Comparison of ENCODE assay signal across 20 cellular contexts in the genomic region with DNA sequence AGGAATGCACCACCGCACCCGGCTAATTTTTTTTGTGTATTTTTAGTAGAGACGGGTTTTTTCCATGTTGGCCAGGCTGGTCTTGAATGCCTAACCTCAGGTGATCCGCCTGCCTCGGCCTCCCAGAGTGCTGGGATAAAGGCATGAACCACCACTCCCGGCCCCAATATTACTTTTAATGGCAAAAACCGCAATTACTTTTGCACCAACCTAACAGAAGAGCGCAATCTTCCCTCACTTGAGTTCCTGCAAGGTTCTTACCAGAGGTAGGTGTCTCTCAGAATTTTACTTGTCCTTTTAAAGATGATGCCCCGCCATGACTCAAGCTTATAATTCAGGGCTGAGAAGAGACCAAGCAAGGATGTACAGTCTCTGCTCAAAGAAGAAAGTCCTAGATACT.
"Had no signal": no experiment of that assay in that cellular context is flagged by ENCODE, and none has a peak within 500 bp of the region (broad histone marks: within the 10 kb centered on the region; RNA-seq: fewer than 3 reads in every experiment).

No MANE protein-coding gene starts in this region.

- H3K4me3 ChIP-seq: esophagus squamous epithelium, gastroesophageal sphincter, lung, tibial artery, upper lobe of right lung, vagina had no signal

- H3K27me3 Mint-ChIP-seq: naive thymus-derived CD8-positive, alpha-beta T cell had no signal

- H3K4me3 Mint-ChIP-seq: naive thymus-derived CD8-positive, alpha-beta T cell; stimulated activated effector memory CD8-positive, alpha-beta T cell treated with anti-CD3 and anti-CD28 coated beads, Interleukin-12 subunit alpha, Interleukin-12 subunit beta, amount 100 ng/mL, for 72 hours had no signal

- H3K27me3 ChIP-seq: esophagus squamous epithelium, gastroesophageal sphincter, neutrophil, tibial artery, upper lobe of right lung, vagina had no signal

- H3K4me1 ChIP-seq: esophagus squamous epithelium, gastroesophageal sphincter, tibial artery, upper lobe of right lung, vagina had no signal

- DNase-seq: effector memory CD4-positive, alpha-beta T cell; esophagus squamous epithelium; glutamatergic neuron; kidney; left colon; left ventricle myocardium superior; mesendoderm; naive thymus-derived CD8-positive, alpha-beta T cell; right cardiac atrium; stimulated activated CD4-positive, alpha-beta T cell treated with anti-CD3 and anti-CD28 coated beads, Interleukin-4, amount 100 ng/mL, for 1 hour; stimulated activated CD8-positive, alpha-beta memory T cell treated with anti-CD3 and anti-CD28 coated beads, Interleukin-4, amount 100 ng/mL, for 48 hours; stimulated activated naive CD8-positive, alpha-beta T cell treated with anti-CD3 and anti-CD28 coated beads, Interleukin-15, Interleukin-2, amounts not matched to agents 100 U/mL and 50 U/mL, for 24 hours; tibial artery; upper lobe of right lung had no signal

- H3K36me3 Mint-ChIP-seq: naive thymus-derived CD8-positive, alpha-beta T cell; stimulated activated effector memory CD8-positive, alpha-beta T cell treated with anti-CD3 and anti-CD28 coated beads, Interleukin-12 subunit alpha, Interleukin-12 subunit beta, amount 100 ng/mL, for 72 hours had no signal

- H3K36me3 ChIP-seq: esophagus squamous epithelium, gastroesophageal sphincter, neutrophil, tibial artery, upper lobe of right lung, vagina had no signal

- FAIRE-seq: endometrium, kidney had no signal

- H3K9me3 ChIP-seq: esophagus squamous epithelium, gastroesophageal sphincter, neutrophil, tibial artery, upper lobe of right lung, vagina had no signal

- H3K4me1 Mint-ChIP-seq: naive thymus-derived CD8-positive, alpha-beta T cell; stimulated activated effector memory CD8-positive, alpha-beta T cell treated with anti-CD3 and anti-CD28 coated beads, Interleukin-12 subunit alpha, Interleukin-12 subunit beta, amount 100 ng/mL, for 72 hours had no signal

- ATAC-seq: gastroesophageal sphincter; left colon; left ventricle myocardium superior; naive thymus-derived CD8-positive, alpha-beta T cell; right cardiac atrium; stimulated activated effector memory CD8-positive, alpha-beta T cell treated with anti-CD3 and anti-CD28 coated beads, Interleukin-12 subunit alpha, Interleukin-12 subunit beta, amount 100 ng/mL, for 72 hours; stimulated activated naive CD8-positive, alpha-beta T cell treated with anti-CD3 and anti-CD28 coated beads, Interleukin-15, Interleukin-2, amounts not matched to agents 100 U/mL and 50 U/mL, for 24 hours; upper lobe of right lung had no signal

- H3K27ac Mint-ChIP-seq: naive thymus-derived CD8-positive, alpha-beta T cell; stimulated activated effector memory CD8-positive, alpha-beta T cell treated with anti-CD3 and anti-CD28 coated beads, Interleukin-12 subunit alpha, Interleukin-12 subunit beta, amount 100 ng/mL, for 72 hours had no signal

- H3K27ac ChIP-seq: esophagus squamous epithelium, gastroesophageal sphincter, neutrophil, tibial artery, upper lobe of right lung, vagina had no signal
